12 cellular contexts compared by ENCODE assay signal in the genomic region with DNA sequence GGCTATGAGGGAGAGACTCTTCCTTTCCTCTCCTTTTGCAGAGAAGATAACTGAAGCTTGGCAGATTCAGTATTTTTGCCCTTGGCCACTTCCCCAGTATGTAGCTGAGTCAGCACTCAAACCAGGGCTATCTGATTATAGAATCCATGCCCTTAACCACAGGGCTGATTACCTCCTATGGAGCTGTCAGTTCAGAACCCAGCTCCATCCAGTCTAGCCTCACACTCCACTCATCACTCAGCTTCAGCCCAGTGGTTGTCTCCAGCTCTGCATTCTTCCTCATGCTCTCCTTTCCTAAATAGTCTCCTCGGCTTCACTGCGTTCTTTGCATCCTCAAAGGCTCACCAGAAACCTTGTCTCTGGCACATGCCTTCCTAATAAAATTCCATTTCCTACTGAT.
A peak's percentile ranks its signal among the peaks of the same experiment; 100 is the strongest.
DNase-seq lines count a peak whose midpoint lies in the region; ATAC-seq and TF ChIP-seq lines count a peak whose summit lies in the region.
"Had no signal": no experiment of that assay in that cellular context is flagged by ENCODE, and none has a peak within 500 bp of the region (broad histone marks: within the 10 kb centered on the region; RNA-seq: fewer than 3 reads in every experiment).

No MANE protein-coding gene starts in this region.

- ATAC-seq in omental fat pad (ENCODE audit: low FRiP score) (peak; percentile 56), HG03159 (IDR thresholded peaks at IDR 0.05; ENCODE audit: unreplicated experiment) (no peak), GM21390 (IDR thresholded peaks at IDR 0.05; ENCODE audit: unreplicated experiment) (no peak)
- ATAC-seq in naive thymus-derived CD8-positive, alpha-beta T cell: no peak
- ATAC-seq: gastrocnemius medialis had no signal

- H3K4me1 Mint-ChIP-seq in naive thymus-derived CD8-positive, alpha-beta T cell: no peaks in the 10 kb centered on the region

- no peak for TF ChIP-seq CTCF in epithelial cell of esophagus (IDR thresholded peaks at IDR 0.05; ENCODE audit: insufficient read depth, low read depth, low read length, missing control alignments)
- TF ChIP-seq CTCF in omental fat pad (IDR thresholded peaks at IDR 0.05): no peak

- H3K36me3 Mint-ChIP-seq in naive thymus-derived CD8-positive, alpha-beta T cell: no peaks in the 10 kb centered on the region

- POLR2A ChIA-PET in naive thymus-derived CD8-positive, alpha-beta T cell (lab: Charles Lee): no interaction called here

- DNase-seq in GM04503 (ENCODE audit: low read depth) (peak; percentile 32), epithelial cell of esophagus (ENCODE audit: low read depth) (peak; percentile 4), omental fat pad (ENCODE audit: low spot score) (no peak), mucosa of gallbladder (ENCODE audit: low spot score) (no peak)
- DNase-seq in naive thymus-derived CD8-positive, alpha-beta T cell: no peak
- DNase-seq: activated T-cell treated with anti-CD3 and anti-CD28 coated beads, Interleukin-2, amount 50 U/mL, for 1 hour; DND-41; gastrocnemius medialis; NCI-H2171 had no signal

- peaks cover 0 to 9% (median 0%) of the 10 kb centered on the region in 9 donors for H3K9me3 Mint-ChIP-seq in naive thymus-derived CD8-positive, alpha-beta T cell

- H3K4me3 Mint-ChIP-seq in naive thymus-derived CD8-positive, alpha-beta T cell: no peak overlapping the region

- peaks cover 3 to 35% (median 5%) of the 10 kb centered on the region in 5 donors for H3K27me3 Mint-ChIP-seq in naive thymus-derived CD8-positive, alpha-beta T cell

- no peak overlapping the region for H3K4me3 ChIP-seq in epithelial cell of esophagus (ENCODE audit: low read length)
- H3K4me3 ChIP-seq: gastrocnemius medialis had no signal

- no peak overlapping the region for H3K27ac Mint-ChIP-seq in naive thymus-derived CD8-positive, alpha-beta T cell

TF ChIP-seq in PFSK-1, 5 proteins besides CTCF, POLR2A, EP300 and RAD21:
- peak; percentile 54 to 86; a peak in 3 of 4 replicates for TF ChIP-seq REST (IDR thresholded peaks at IDR 0.05; ENCODE audit: insufficient read depth in 1 of 2, low read depth in 2 of 2, low read length in 2 of 2)
- TF ChIP-seq SIN3A (IDR thresholded peaks at IDR 0.05; ENCODE audit: borderline replicate concordance, insufficient read depth, low read length): peak; percentile 84; the same call in 1 of the 2 replicates
- TF ChIP-seq POLR2AphosphoS5 (IDR thresholded peaks at IDR 0.05; ENCODE audit: low read depth, low read length): no peak

Comparison
In these comparisons a context has a peak if more than half of its experiments do, and no peak if none do; other contexts are left out.
1. DNase-seq: peak in GM04503 (single experiment) and epithelial cell of esophagus (single experiment); none in omental fat pad (single experiment), naive thymus-derived CD8-positive, alpha-beta T cell (0 of 10) and mucosa of gallbladder (single experiment).